13 cellular contexts compared by ENCODE assay signal in genomic region chr1:227889047-227889862, GRCh38. TPM values are rescaled to one million over a fixed set of nuclear protein-coding genes. Genes with fewer than 3 reads are reported as not detected.
DNase-seq lines count a peak whose midpoint lies in the region; ATAC-seq and TF ChIP-seq lines count a peak whose summit lies in the region.
"Had no signal": no experiment of that assay in that cellular context is flagged by ENCODE, and none has a peak within 500 bp of the region (broad histone marks: within the 10 kb centered on the region; RNA-seq: fewer than 3 reads in every experiment).

No MANE protein-coding gene starts in this region.

- peak; percentile 63 for DNase-seq in cardiac septum (ENCODE audit: low spot score)
- DNase-seq in left ventricle myocardium inferior, result no peak
- no peak for DNase-seq in activated CD8-positive, alpha-beta memory T cell treated with anti-CD3 and anti-CD28 coated beads, Interleukin-2, amount 10 ng/mL, durations not matched to agents 7 days and 5 days
- peak; percentile 33 for DNase-seq in left lobe of liver (ENCODE audit: low spot score)
- DNase-seq in stimulated activated naive CD8-positive, alpha-beta T cell treated with anti-CD3 and anti-CD28 coated beads, Interleukin-15, amount 100 ng/mL, for 72 hours, result no peak
- no peak for DNase-seq in retina
- DNase-seq in OCI-M2 (lab: John Stamatoyannopoulos, UW; ENCODE audit: unreplicated experiment), result no peak
- no peak for DNase-seq in NCI-H2171 treated with DMSO at 0.1 percent for 48 hours (lab: John Stamatoyannopoulos, UW)
- DNase-seq: amygdala, foreskin fibroblast, kidney glomerular epithelial cell, NCI-H1930 had no signal

- peaks cover 22% of the 10 kb centered on the region for H3K27me3 ChIP-seq in left ventricle myocardium inferior (ENCODE audit: low read depth)

- no peak overlapping the region for H3K27ac ChIP-seq in left ventricle myocardium inferior (replicated peaks)

- peak overlapping the region; percentile 24 for H3K27ac Mint-ChIP-seq in activated CD8-positive, alpha-beta memory T cell treated with anti-CD3 and anti-CD28 coated beads, Interleukin-2, amount 10 ng/mL, durations not matched to agents 7 days and 5 days
- no peak overlapping the region for H3K27ac Mint-ChIP-seq in stimulated activated naive CD8-positive, alpha-beta T cell treated with anti-CD3 and anti-CD28 coated beads, Interleukin-15, amount 100 ng/mL, for 72 hours

- no peaks in the 10 kb centered on the region for H3K9me3 Mint-ChIP-seq in activated CD8-positive, alpha-beta memory T cell treated with anti-CD3 and anti-CD28 coated beads, Interleukin-2, amount 10 ng/mL, durations not matched to agents 7 days and 5 days (ENCODE audit: low read depth)
- no peaks in the 10 kb centered on the region for H3K9me3 Mint-ChIP-seq in stimulated activated naive CD8-positive, alpha-beta T cell treated with anti-CD3 and anti-CD28 coated beads, Interleukin-15, amount 100 ng/mL, for 72 hours

- CTCF ChIA-PET in activated CD8-positive, alpha-beta memory T cell treated with anti-CD3 and anti-CD28 coated beads, Interleukin-2, amount 10 ng/mL, durations not matched to agents 7 days and 5 days (lab: Charles Lee), result no interaction called here

- H3K4me1 Mint-ChIP-seq in activated CD8-positive, alpha-beta memory T cell treated with anti-CD3 and anti-CD28 coated beads, Interleukin-2, amount 10 ng/mL, durations not matched to agents 7 days and 5 days, result peaks cover 10% of the 10 kb centered on the region
- H3K4me1 Mint-ChIP-seq in stimulated activated naive CD8-positive, alpha-beta T cell treated with anti-CD3 and anti-CD28 coated beads, Interleukin-15, amount 100 ng/mL, for 72 hours, result peaks cover 44% of the 10 kb centered on the region

- intact Hi-C loops in cardiac septum (cut with DNase I), result no loop called here
- intact Hi-C loops in left ventricle myocardium inferior (cut with micrococcal nuclease), result no loop called here

- H3K4me3 Mint-ChIP-seq in activated CD8-positive, alpha-beta memory T cell treated with anti-CD3 and anti-CD28 coated beads, Interleukin-2, amount 10 ng/mL, durations not matched to agents 7 days and 5 days, result no peak overlapping the region
- no peak overlapping the region for H3K4me3 Mint-ChIP-seq in stimulated activated naive CD8-positive, alpha-beta T cell treated with anti-CD3 and anti-CD28 coated beads, Interleukin-15, amount 100 ng/mL, for 72 hours

- no peak for TF ChIP-seq CTCF in left ventricle myocardium inferior (IDR thresholded peaks at IDR 0.05; ENCODE audit: borderline replicate concordance)

- no peaks in the 10 kb centered on the region for H3K36me3 ChIP-seq in left ventricle myocardium inferior

- no peaks in the 10 kb centered on the region for H3K9me3 ChIP-seq in left ventricle myocardium inferior (replicated peaks)

- no peak overlapping the region for H3K4me3 ChIP-seq in left ventricle myocardium inferior

- no peak for ATAC-seq in activated CD8-positive, alpha-beta memory T cell treated with anti-CD3 and anti-CD28 coated beads, Interleukin-2, amount 10 ng/mL, durations not matched to agents 7 days and 5 days
- no peak for ATAC-seq in left lobe of liver
- ATAC-seq in stimulated activated naive CD8-positive, alpha-beta T cell treated with anti-CD3 and anti-CD28 coated beads, Interleukin-15, amount 100 ng/mL, for 72 hours, result peak; percentile 24

- H3K36me3 Mint-ChIP-seq in activated CD8-positive, alpha-beta memory T cell treated with anti-CD3 and anti-CD28 coated beads, Interleukin-2, amount 10 ng/mL, durations not matched to agents 7 days and 5 days, result no peaks in the 10 kb centered on the region

- no peaks in the 10 kb centered on the region for H3K27me3 Mint-ChIP-seq in activated CD8-positive, alpha-beta memory T cell treated with anti-CD3 and anti-CD28 coated beads, Interleukin-2, amount 10 ng/mL, durations not matched to agents 7 days and 5 days
- H3K27me3 Mint-ChIP-seq in stimulated activated naive CD8-positive, alpha-beta T cell treated with anti-CD3 and anti-CD28 coated beads, Interleukin-15, amount 100 ng/mL, for 72 hours, result no peaks in the 10 kb centered on the region

- peaks cover 33% of the 10 kb centered on the region for H3K4me1 ChIP-seq in left ventricle myocardium inferior

RNA-seq across cellular contexts. Expression of gene WNT9A, which starts 58.5 kb away (rescaled TPM):
- total RNA-seq in cardiac septum (6.5 TPM), left ventricle myocardium inferior (4.8 TPM), left lobe of liver (0.05 TPM)
- under 1 TPM; 0.30 to 0.50 TPM for total RNA-seq in activated CD8-positive, alpha-beta memory T cell treated with anti-CD3 and anti-CD28 coated beads, Interleukin-2, amount 10 ng/mL, durations not matched to agents 7 days and 5 days
- total RNA-seq: activated CD8-positive, alpha-beta memory T cell treated with anti-CD3 and anti-CD28 coated beads for 36 hours had no signal

Comparison
In these comparisons a context has a peak if more than half of its experiments do, and no peak if none do; other contexts are left out.
1. DNase-seq: peak in cardiac septum (single experiment) and left lobe of liver (single experiment); none in left ventricle myocardium inferior (single experiment), activated CD8-positive, alpha-beta memory T cell treated with anti-CD3 and anti-CD28 coated beads, Interleukin-2, amount 10 ng/mL, durations not matched to agents 7 days and 5 days (single experiment), stimulated activated naive CD8-positive, alpha-beta T cell treated with anti-CD3 and anti-CD28 coated beads, Interleukin-15, amount 100 ng/mL, for 72 hours (0 of 2), retina (single experiment), OCI-M2 (single experiment) and NCI-H2171 treated with DMSO at 0.1 percent for 48 hours (single experiment).